Comparison of ENCODE assay signal across 1 cellular context in the genomic region with DNA sequence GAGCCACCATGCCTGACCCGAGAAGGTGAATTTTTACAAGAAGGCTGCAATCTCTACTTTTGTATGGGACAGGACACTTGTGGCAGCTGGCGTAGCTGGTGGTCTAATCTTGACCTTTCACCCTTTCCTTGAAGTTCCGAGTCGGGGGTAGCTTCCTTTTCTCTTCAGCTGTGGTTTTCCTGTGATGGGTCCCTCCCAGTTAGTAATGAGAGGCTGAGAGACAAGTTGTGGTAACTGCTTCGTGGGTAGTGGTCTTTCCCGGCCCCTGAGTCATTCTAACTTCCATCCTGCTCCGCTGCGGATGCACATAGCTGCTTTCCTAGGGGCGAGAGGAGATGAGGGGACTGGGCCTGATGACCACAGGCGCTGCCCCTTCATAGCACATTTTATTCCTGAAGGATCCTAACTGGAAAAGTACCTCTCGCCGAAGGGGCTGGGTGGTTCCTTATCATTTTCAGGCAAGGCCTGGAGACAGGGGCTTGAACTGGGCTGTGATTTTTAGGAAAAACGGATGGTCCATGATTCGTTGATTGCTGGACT.
TF ChIP-seq lines count a peak whose summit lies in the region.

No MANE protein-coding gene starts in this region.

TF ChIP-seq in GM12878, 131 proteins besides CTCF, POLR2A, EP300 and RAD21:
- TF ChIP-seq SMARCA5 (IDR thresholded peaks at IDR 0.05), result no peak
- no peak for TF ChIP-seq ZBTB33 (IDR thresholded peaks at IDR 0.05)
- no peak for TF ChIP-seq BHLHE40 (IDR thresholded peaks at IDR 0.05; ENCODE audit: borderline replicate concordance in 1 of 2, low read depth in 2 of 2, low read length in 1 of 2)
- no peak for TF ChIP-seq TAF1 (IDR thresholded peaks at IDR 0.05; ENCODE audit: borderline replicate concordance, low read depth, low read length)
- TF ChIP-seq NR2F1 (conservative IDR thresholded peaks at IDR 0.05), result no peak
TF ChIP-seq in GM12878: peak in this region for 0.
